Comparison of ENCODE assay signal across 1 cellular context in genomic region chr6:31665501-31666336, GRCh38.
TF ChIP-seq lines count a peak whose summit lies in the region.

TSS of gene CSNK2B (plus strand) at chr6:31666080. CDS start at chr6:31666832, 752 bp downstream.

TF ChIP-seq in K562, 482 proteins besides CTCF, POLR2A, EP300 and RAD21 (continued from another document and continues in another):
- TF ChIP-seq ELK1 (CRISPR knock-in tag; IDR thresholded peaks at IDR 0.05) = no peak
- peak; percentile 47; the same call in 1 of the 2 replicates for TF ChIP-seq STAT5A (IDR thresholded peaks at IDR 0.05; ENCODE audit: borderline replicate concordance, low read length)
- TF ChIP-seq MEF2A (IDR thresholded peaks at IDR 0.05; ENCODE audit: control insufficient read depth, low read depth, low read length) = peak; percentile 3; the same call in 1 of the 2 replicates
- no peak for TF ChIP-seq DDX20 (tag; IDR thresholded peaks at IDR 0.05; ENCODE audit: low read depth)
- TF ChIP-seq NR2C2 (CRISPR knock-in tag; IDR thresholded peaks at IDR 0.05) = peak; percentile 98
- TF ChIP-seq NR2C2 (tag; IDR thresholded peaks at IDR 0.05) = no peak
- 0 out of 2 replicates have a peak, but pooled peaks have one; percentile 1 for TF ChIP-seq ZNF696 (CRISPR knock-in tag; conservative IDR thresholded peaks at IDR 0.05)
- TF ChIP-seq ZNF583 (CRISPR knock-in tag; IDR thresholded peaks at IDR 0.05) = peak; percentile 59; the same call in 1 of the 2 replicates
- no peak for TF ChIP-seq ZNF551 (CRISPR knock-in tag; IDR thresholded peaks at IDR 0.05)
- peak; percentile 78 for TF ChIP-seq RAD51 (IDR thresholded peaks at IDR 0.05; ENCODE audit: borderline replicate concordance, low read depth)
- TF ChIP-seq GTF2A2 (tag; IDR thresholded peaks at IDR 0.05) = no peak
- no peak for TF ChIP-seq GATA2 (CRISPR knock-in tag; IDR thresholded peaks at IDR 0.05)
- TF ChIP-seq RHOXF2B (CRISPR knock-in tag; conservative IDR thresholded peaks at IDR 0.05) = peak; percentile 86; the same call in 1 of the 2 replicates
- peak; percentile 98 for TF ChIP-seq ZNF740 (CRISPR knock-in tag; IDR thresholded peaks at IDR 0.05)
- TF ChIP-seq ZNF740 (tag; IDR thresholded peaks at IDR 0.05) = peak in 1 of 2 experiments; percentile 93; a peak in 2 of 4 replicates
- no peak for TF ChIP-seq FOS (IDR thresholded peaks at IDR 0.05; ENCODE audit: extremely low read depth, insufficient read length)
- TF ChIP-seq DMBX1 (CRISPR knock-in tag; IDR thresholded peaks at IDR 0.05; ENCODE audit: borderline replicate concordance) = peak; percentile 19
- TF ChIP-seq ZBTB1 (CRISPR knock-in tag; IDR thresholded peaks at IDR 0.05; ENCODE audit: borderline replicate concordance, low read depth) = peak; percentile 87
- TF ChIP-seq ZBTB2 (IDR thresholded peaks at IDR 0.05) = peak; percentile 79
- TF ChIP-seq CBX2 (IDR thresholded peaks at IDR 0.05; ENCODE audit: insufficient read depth, low read length, poor library complexity, severe bottlenecking) = no peak
- peak; percentile 96 for TF ChIP-seq PHF8 (IDR thresholded peaks at IDR 0.05; ENCODE audit: borderline replicate concordance, low read length)
- peak; percentile 95 for TF ChIP-seq ZNF644 (tag; IDR thresholded peaks at IDR 0.05; ENCODE audit: low read depth)
- no peak for TF ChIP-seq HNRNPH1 (optimal IDR thresholded peaks at IDR 0.05; ENCODE audit: low read depth, low read length)
- TF ChIP-seq ERF (CRISPR knock-in tag; IDR thresholded peaks at IDR 0.05) = peak; percentile 88; the same call in 1 of the 2 replicates
- no peak for TF ChIP-seq ASH1L (IDR thresholded peaks at IDR 0.05; ENCODE audit: borderline replicate concordance, low read depth, partially characterized antibody)
- peak; percentile 65 for TF ChIP-seq ZSCAN32 (CRISPR knock-in tag; IDR thresholded peaks at IDR 0.05)
- TF ChIP-seq GTF2F1 (IDR thresholded peaks at IDR 0.05; ENCODE audit: low read depth, low read length) = peak; percentile 29; the same call in 1 of the 2 replicates
- TF ChIP-seq ZBTB49 (CRISPR knock-in tag; IDR thresholded peaks at IDR 0.05; ENCODE audit: borderline replicate concordance) = peak; percentile 82; the same call in 1 of the 2 replicates
- TF ChIP-seq NFXL1 (CRISPR knock-in tag; IDR thresholded peaks at IDR 0.05) = no peak
- TF ChIP-seq E2F6 (IDR thresholded peaks at IDR 0.05; ENCODE audit: borderline replicate concordance in 1 of 2, extremely low read depth in 1 of 2, insufficient read depth in 1 of 2, insufficient read length in 1 of 2, low read depth in 1 of 2, low read length in 1 of 2, poor library complexity in 1 of 2, severe bottlenecking in 1 of 2) = peak in 1 of 2 experiments; percentile 61
- TF ChIP-seq SP1 (CRISPR knock-in tag; IDR thresholded peaks at IDR 0.05) = peak; percentile 89
- peak; percentile 92; the same call in 1 of the 2 replicates for TF ChIP-seq FOXP4 (CRISPR knock-in tag; IDR thresholded peaks at IDR 0.05; ENCODE audit: borderline replicate concordance)
- peak; percentile 62 for TF ChIP-seq HBP1 (CRISPR knock-in tag; IDR thresholded peaks at IDR 0.05)
- no peak for TF ChIP-seq ZEB2 (IDR thresholded peaks at IDR 0.05)
- TF ChIP-seq ZNF134 (CRISPR knock-in tag; conservative IDR thresholded peaks at IDR 0.05) = peak; percentile 69
- TF ChIP-seq PHB2 (IDR thresholded peaks at IDR 0.05; ENCODE audit: low read depth) = no peak
- TF ChIP-seq MTA2 (IDR thresholded peaks at IDR 0.05; ENCODE audit: low read depth) = peak; percentile 79; the same call in 1 of the 2 replicates
- peak; percentile 51; the same call in 1 of the 2 replicates for TF ChIP-seq JUN (IDR thresholded peaks at IDR 0.05; ENCODE audit: borderline replicate concordance, low read depth, low read length)
- TF ChIP-seq JUN (CRISPR knock-in tag; IDR thresholded peaks at IDR 0.05; ENCODE audit: borderline replicate concordance) = no peak
- TF ChIP-seq SPI1 (IDR thresholded peaks at IDR 0.05; ENCODE audit: borderline replicate concordance, low read depth, low read length) = peak; percentile 67
- 0 out of 2 replicates have a peak, but pooled peaks have one; percentile 23 for TF ChIP-seq JUNB (CRISPR knock-in tag; conservative IDR thresholded peaks at IDR 0.05)
- TF ChIP-seq ARNT (IDR thresholded peaks at IDR 0.05) = no peak; a peak in 1 of 4 replicates
- no peak; the same call in 1 of the 2 replicates for TF ChIP-seq FOXM1 (IDR thresholded peaks at IDR 0.05; ENCODE audit: low read depth)
- no peak; the same call in 1 of the 2 replicates for TF ChIP-seq FOXM1 (CRISPR knock-in tag; IDR thresholded peaks at IDR 0.05; ENCODE audit: low read depth)
- TF ChIP-seq LCOR (CRISPR knock-in tag; IDR thresholded peaks at IDR 0.05) = peak; percentile 67; the same call in 1 of the 2 replicates
- TF ChIP-seq WHSC1 (IDR thresholded peaks at IDR 0.05; ENCODE audit: low read length) = no peak
- no peak for TF ChIP-seq EHMT2 (IDR thresholded peaks at IDR 0.05)
- TF ChIP-seq ZNF507 (tag; conservative IDR thresholded peaks at IDR 0.05) = no peak
- no peak for TF ChIP-seq HDAC8 (tag; IDR thresholded peaks at IDR 0.05)
- TF ChIP-seq GMEB1 (CRISPR knock-in tag; IDR thresholded peaks at IDR 0.05) = peak; percentile 77
- no peak for TF ChIP-seq ZNF3 (CRISPR knock-in tag; IDR thresholded peaks at IDR 0.05)
- peak; percentile 88; the same call in 1 of the 2 replicates for TF ChIP-seq HEY1 (CRISPR knock-in tag; IDR thresholded peaks at IDR 0.05; ENCODE audit: borderline replicate concordance)
- TF ChIP-seq ZKSCAN1 (IDR thresholded peaks at IDR 0.05; ENCODE audit: low read depth, low read length) = 0 out of 2 replicates have a peak, but pooled peaks have one; percentile 29
- no peak for TF ChIP-seq MBD2 (IDR thresholded peaks at IDR 0.05; ENCODE audit: borderline replicate concordance, low read depth)
- TF ChIP-seq DPF2 (IDR thresholded peaks at IDR 0.05) = peak; percentile 50; the same call in 1 of the 2 replicates
- 0 out of 2 replicates have a peak, but pooled peaks have one; percentile 19 for TF ChIP-seq ZNF707 (CRISPR knock-in tag; conservative IDR thresholded peaks at IDR 0.05)
- peak; percentile 60; the same call in 1 of the 2 replicates for TF ChIP-seq ZC3H8 (IDR thresholded peaks at IDR 0.05)
- 0 out of 2 replicates have a peak, but pooled peaks have one; percentile 17 for TF ChIP-seq ZNF785 (CRISPR knock-in tag; IDR thresholded peaks at IDR 0.05)
- peak; percentile 90 for TF ChIP-seq TAF7 (tag; IDR thresholded peaks at IDR 0.05)
- TF ChIP-seq ETV6 (IDR thresholded peaks at IDR 0.05; ENCODE audit: borderline replicate concordance in 1 of 2, low read depth in 2 of 2, low read length in 1 of 2) = no peak
- peak; percentile 91 for TF ChIP-seq ETV6 (CRISPR knock-in tag; IDR thresholded peaks at IDR 0.05; ENCODE audit: borderline replicate concordance)
